ENCODE assay signal across 13 cellular contexts in genomic region chr11:111733009-111733408, GRCh38. TPM values are rescaled to one million over a fixed set of nuclear protein-coding genes. Genes with fewer than 3 reads are reported as not detected.
DNase-seq lines count a peak whose midpoint lies in the region; ATAC-seq and TF ChIP-seq lines count a peak whose summit lies in the region.
"Had no signal": no experiment of that assay in that cellular context is flagged by ENCODE, and none has a peak within 500 bp of the region (broad histone marks: within the 10 kb centered on the region; RNA-seq: fewer than 3 reads in every experiment).

No MANE protein-coding gene starts in this region.

- H3K27ac Mint-ChIP-seq in neural crest cell (ENCODE audit: unreplicated experiment) = peak overlapping the region; percentile 62

- no peak overlapping the region for H2AFZ ChIP-seq in fibroblast of lung (ENCODE audit: low read length)

- H3K36me3 ChIP-seq in fibroblast of lung (ENCODE audit: control insufficient read depth, insufficient read depth, low read length) (peaks cover 5% of the 10 kb centered on the region), vagina (no peaks in the 10 kb centered on the region)

- no peak overlapping the region for H3K4me3 Mint-ChIP-seq in neural crest cell
- H3K4me3 Mint-ChIP-seq: activated T-cell treated with anti-CD3 and anti-CD28 coated beads, Interleukin-2, amount 50 U/mL, for 4 hours had no signal

- H3K36me3 Mint-ChIP-seq in neural crest cell (ENCODE audit: low read depth) = peaks cover 8% of the 10 kb centered on the region

- H3K27ac ChIP-seq in fibroblast of lung (ENCODE audit: insufficient read depth, low read length) = peak overlapping the region; percentile 100
- H3K27ac ChIP-seq in vagina = peak overlapping the region; percentile 95
- H3K27ac ChIP-seq: HL-60 had no signal

- H3K4me1 ChIP-seq in fibroblast of lung (ENCODE audit: control insufficient read depth, extremely low read depth, insufficient read depth, low read length) (peaks cover 55% of the 10 kb centered on the region), vagina (peaks cover 74% of the 10 kb centered on the region)

- H3K9ac ChIP-seq in fibroblast of lung (ENCODE audit: insufficient read depth, low read length) = peak overlapping the region; percentile 51

- no peak overlapping the region for H3K4me3 ChIP-seq in fibroblast of lung (replicated peaks in 1 of 4; ENCODE audit: control extremely low read depth in 1 of 4, insufficient read depth in 1 of 4, low read depth in 3 of 4, low read length in 4 of 4)
- no peak overlapping the region for H3K4me3 ChIP-seq in vagina

- TF ChIP-seq CTCF in fibroblast of lung (conservative IDR thresholded peaks at IDR 0.05 in 1 of 2, IDR thresholded peaks at IDR 0.05 in 1 of 2; ENCODE audit: low read depth in 1 of 2, low read length in 2 of 2) = no peak
- TF ChIP-seq CTCF in neural crest cell (conservative IDR thresholded peaks at IDR 0.05) = no peak
- TF ChIP-seq CTCF in vagina (IDR thresholded peaks at IDR 0.05) = no peak

- H3K9me3 ChIP-seq in fibroblast of lung (ENCODE audit: control insufficient read depth, insufficient read depth, low read depth, low read length) (no peaks in the 10 kb centered on the region), vagina (no peaks in the 10 kb centered on the region)

- no peaks in the 10 kb centered on the region for H3K9me3 Mint-ChIP-seq in neural crest cell
- H3K9me3 Mint-ChIP-seq: activated T-cell treated with anti-CD3 and anti-CD28 coated beads, Interleukin-2, amount 50 U/mL, for 4 hours had no signal

- peaks cover 4% of the 10 kb centered on the region for H3K27me3 Mint-ChIP-seq in neural crest cell (ENCODE audit: low read depth)

- ATAC-seq in Right ventricle myocardium inferior = peak; percentile 43
- ATAC-seq in GM18867 (IDR thresholded peaks at IDR 0.05; ENCODE audit: unreplicated experiment) = no peak
- ATAC-seq: activated T-cell treated with anti-CD3 and anti-CD28 coated beads, Interleukin-2, amount 50 U/mL, for 4 hours; left colon; PC-3 had no signal

- no peak for DNase-seq in Right ventricle myocardium inferior (ENCODE audit: missing footprints)
- DNase-seq in cardiac septum (ENCODE audit: low spot score) = no peak
- DNase-seq in fibroblast of lung (ENCODE audit: low read depth in 2 of 2) = peak; percentile 73 to 89
- DNase-seq in neural crest cell (ENCODE audit: low read depth, low spot score) = no peak
- DNase-seq in vagina (ENCODE audit: extremely low spot score in 2 of 2) = no peak
- no peak for DNase-seq in stimulated activated CD4-positive, alpha-beta T cell treated with anti-CD3 and anti-CD28 coated beads, Interleukin-1b, Interleukin-23, amount 100 ng/mL, for 48 hours
- no peak for DNase-seq in DMS153 (lab: John Stamatoyannopoulos, UW)
- DNase-seq: 8988T; activated T-cell treated with anti-CD3 and anti-CD28 coated beads, Interleukin-2, amount 50 U/mL, for 4 hours; left colon; PC-3 had no signal

- H3K79me2 ChIP-seq in fibroblast of lung (ENCODE audit: control insufficient read depth, insufficient read depth, low read length) = no peaks in the 10 kb centered on the region

- H3K4me1 Mint-ChIP-seq in neural crest cell = peaks cover 69% of the 10 kb centered on the region

- H3K4me2 ChIP-seq in fibroblast of lung (ENCODE audit: extremely low read depth, insufficient read depth, low read length) = peak overlapping the region; percentile 48

- no peaks in the 10 kb centered on the region for H4K20me1 ChIP-seq in fibroblast of lung (ENCODE audit: control insufficient read depth, extremely low read depth, insufficient read depth, low read length)

- no peaks in the 10 kb centered on the region for H3K27me3 ChIP-seq in fibroblast of lung (ENCODE audit: control insufficient read depth, insufficient read depth, low read length)
- H3K27me3 ChIP-seq in vagina = no peaks in the 10 kb centered on the region

- intact Hi-C loops in Right ventricle myocardium inferior (cut with DNase I) (no loop called here), cardiac septum (cut with DNase I) (loop anchor here (5.0 to 10.0 kb wide), 2 partner anchors 34 to 128 kb away; partner anchors contain the start of genes PPP2R1B and SIK2), vagina (cut with DNase I) (loop anchor here (5.0 kb wide), 1 partner anchor 34 kb away; the partner anchor contains the start of gene PPP2R1B)

- TF ChIP-seq POLR2A in vagina (IDR thresholded peaks at IDR 0.05) = no peak

RNA-seq across cellular contexts. Expression of gene PPP2R1B, which starts 33.2 kb away (rescaled TPM):
- total RNA-seq in Right ventricle myocardium inferior (7.8 TPM), cardiac septum (12.9 TPM), fibroblast of lung (20.8 and 43.1 TPM in 2 replicates), neural crest cell (78.0 and 80.4 TPM in 2 replicates), vagina (35.6 TPM)
- polyA plus RNA-seq in fibroblast of lung = 35.8 and 40.3 TPM in 2 replicates
- 24.2 and 25.1 TPM in 2 replicates for polyA plus RNA-seq in fibroblast of lung (2012)
- 24.2 and 24.6 TPM in 2 replicates for polyA minus RNA-seq in fibroblast of lung (ENCODE audit: low replicate concordance)

Comparison
In these comparisons a context has a peak if more than half of its experiments do, and no peak if none do; other contexts are left out.
1. DNase-seq: peak in fibroblast of lung (2 of 2); none in Right ventricle myocardium inferior (single experiment), cardiac septum (single experiment), neural crest cell (single experiment), vagina (0 of 2), stimulated activated CD4-positive, alpha-beta T cell treated with anti-CD3 and anti-CD28 coated beads, Interleukin-1b, Interleukin-23, amount 100 ng/mL, for 48 hours (single experiment) and DMS153 (single experiment).